1 cellular context compared by ENCODE assay signal in genomic region chr2:97113050-97113881, GRCh38.
TF ChIP-seq lines count a peak whose summit lies in the region.
"Not testable (repeated sequence)": the region's sequence is repeated elsewhere in the genome, so short reads cannot be mapped to it uniquely, and the experiment has no call there.

TSS of gene ANKRD36 (plus strand) at chr2:97113153. CDS start at chr2:97113740, 587 bp downstream.

TF ChIP-seq in HepG2, 621 proteins besides CTCF, POLR2A, EP300 and RAD21 (continued from another document and continues in another):
- TF ChIP-seq HDAC1 (CRISPR knock-in tag; IDR thresholded peaks at IDR 0.05) (peak; percentile 88), RBM39 (IDR thresholded peaks at IDR 0.05; ENCODE audit: low read depth, low read length, poor library complexity, severe bottlenecking) (peak; percentile 83), SNAI1 (CRISPR knock-in tag; IDR thresholded peaks at IDR 0.05; ENCODE audit: borderline replicate concordance) (peak; percentile 87; the same call in 1 of the 2 replicates), MED1 (CRISPR knock-in tag; IDR thresholded peaks at IDR 0.05) (peak; percentile 73), SMAD1 (CRISPR knock-in tag; IDR thresholded peaks at IDR 0.05; ENCODE audit: borderline replicate concordance, low read depth) (peak; percentile 90; the same call in 1 of the 2 replicates), ZNF766 (CRISPR knock-in tag; IDR thresholded peaks at IDR 0.05; ENCODE audit: borderline replicate concordance) (0 out of 2 replicates have a peak, but pooled peaks have one; percentile 66), THAP9 (CRISPR knock-in tag; IDR thresholded peaks at IDR 0.05; ENCODE audit: borderline replicate concordance) (peak; percentile 93; the same call in 1 of the 2 replicates), ZNF672 (CRISPR knock-in tag; IDR thresholded peaks at IDR 0.05) (0 out of 2 replicates have a peak, but pooled peaks have one; percentile 53), ZNF543 (CRISPR knock-in tag; IDR thresholded peaks at IDR 0.05) (peak; percentile 98), DRAP1 (CRISPR knock-in tag; IDR thresholded peaks at IDR 0.05) (peak; percentile 47; the same call in 1 of the 2 replicates), NFYB (CRISPR knock-in tag; IDR thresholded peaks at IDR 0.05) (peak; percentile 8; the same call in 1 of the 2 replicates), KDM2A (CRISPR knock-in tag; IDR thresholded peaks at IDR 0.05; ENCODE audit: borderline replicate concordance, low read depth) (peak; percentile 85), HOXA5 (CRISPR knock-in tag; IDR thresholded peaks at IDR 0.05) (peak; percentile 54; the same call in 1 of the 2 replicates), NFE2L1 (CRISPR knock-in tag; IDR thresholded peaks at IDR 0.05; ENCODE audit: borderline replicate concordance) (0 out of 2 replicates have a peak, but pooled peaks have one; percentile 36), NCOA2 (CRISPR knock-in tag; IDR thresholded peaks at IDR 0.05) (peak; percentile 42; the same call in 1 of the 2 replicates), ZNF205 (CRISPR knock-in tag; IDR thresholded peaks at IDR 0.05) (peak; percentile 75), SP2 (CRISPR knock-in tag; IDR thresholded peaks at IDR 0.05) (peak; percentile 36; the same call in 1 of the 2 replicates), NFKB2 (CRISPR knock-in tag; IDR thresholded peaks at IDR 0.05; ENCODE audit: borderline replicate concordance) (peak; percentile 95; the same call in 1 of the 2 replicates), ZXDC (CRISPR knock-in tag; IDR thresholded peaks at IDR 0.05) (peak; percentile 76; the same call in 1 of the 2 replicates), ZNF891 (CRISPR knock-in tag; IDR thresholded peaks at IDR 0.05) (peak; percentile 76; the same call in 1 of the 2 replicates), ZBTB40 (CRISPR knock-in tag; IDR thresholded peaks at IDR 0.05) (peak; percentile 77), HIVEP1 (CRISPR knock-in tag; IDR thresholded peaks at IDR 0.05) (peak; percentile 88), GLI4 (CRISPR knock-in tag; IDR thresholded peaks at IDR 0.05; ENCODE audit: borderline replicate concordance) (peak; percentile 82; the same call in 1 of the 2 replicates), TEAD2 (CRISPR knock-in tag; IDR thresholded peaks at IDR 0.05) (peak; percentile 67; the same call in 1 of the 2 replicates), ZBTB7B (CRISPR knock-in tag; IDR thresholded peaks at IDR 0.05) (peak; percentile 18; the same call in 1 of the 2 replicates), CREBL2 (CRISPR knock-in tag; IDR thresholded peaks at IDR 0.05; ENCODE audit: borderline replicate concordance) (peak; percentile 33; the same call in 1 of the 2 replicates), YEATS4 (CRISPR knock-in tag; IDR thresholded peaks at IDR 0.05; ENCODE audit: borderline replicate concordance) (peak; percentile 85), GABPB1 (CRISPR knock-in tag; IDR thresholded peaks at IDR 0.05) (peak; percentile 80; the same call in 1 of the 2 replicates), ZMYM4 (CRISPR knock-in tag; IDR thresholded peaks at IDR 0.05) (peak; percentile 96), ZSCAN25 (CRISPR knock-in tag; IDR thresholded peaks at IDR 0.05) (peak; percentile 89), CBX1 (IDR thresholded peaks at IDR 0.05; ENCODE audit: low read depth) (peak; percentile 25), ZGPAT (CRISPR knock-in tag; IDR thresholded peaks at IDR 0.05) (peak; percentile 87), PHF8 (CRISPR knock-in tag; IDR thresholded peaks at IDR 0.05) (peak; percentile 97), ZNF782 (CRISPR knock-in tag; IDR thresholded peaks at IDR 0.05; ENCODE audit: borderline replicate concordance) (0 out of 2 replicates have a peak, but pooled peaks have one; percentile 77), ZNF280B (CRISPR knock-in tag; IDR thresholded peaks at IDR 0.05; ENCODE audit: borderline replicate concordance) (peak; percentile 86), MAX (IDR thresholded peaks at IDR 0.05) (peak; percentile 68), SMAD3 (CRISPR knock-in tag; IDR thresholded peaks at IDR 0.05) (peak; percentile 21; the same call in 1 of the 2 replicates)
- not testable (repeated sequence) for TF ChIP-seq ZBTB40 (IDR thresholded peaks at IDR 0.05)
